6 cellular contexts compared by ENCODE assay signal in genomic region chr14:93354873-93355272, GRCh38. TPM values are rescaled to one million over a fixed set of nuclear protein-coding genes. Genes with fewer than 3 reads are reported as not detected.
"Had no signal": no experiment of that assay in that cellular context is flagged by ENCODE, and none has a peak within 500 bp of the region (broad histone marks: within the 10 kb centered on the region; RNA-seq: fewer than 3 reads in every experiment).

No MANE protein-coding gene starts in this region.

RNA-seq across cellular contexts. Expression of gene COX8C, which starts 7.9 kb away (rescaled TPM):
- total RNA-seq: NCI-H460, OCI-LY7, PC-3, Peyer's patch, SJSA1 had no signal
- polyA plus RNA-seq: SK-N-SH had no signal
